In genomic region chr7:139109983-139110411, GRCh38 we compare ENCODE assay signal across 8 cellular contexts. TPM values are rescaled to one million over a fixed set of nuclear protein-coding genes. Genes with fewer than 3 reads are reported as not detected.
DNase-seq lines count a peak whose midpoint lies in the region; ATAC-seq and TF ChIP-seq lines count a peak whose summit lies in the region.

No MANE protein-coding gene starts in this region.

- H3K4me1 ChIP-seq in OCI-LY3 (ENCODE audit: low read length) (peaks cover 16% of the 10 kb centered on the region), esophagus (ENCODE audit: control insufficient read depth in 2 of 2, insufficient read depth in 2 of 2, low read length in 1 of 2) (no peaks in the 10 kb centered on the region), gastrocnemius medialis (peaks cover 5 to 6% of the 10 kb centered on the region in 2 donors)

- 0 out of 2 replicates have a peak overlapping the region, but pooled peaks have one; percentile 5 for H2AFZ ChIP-seq in OCI-LY3 (ENCODE audit: low read depth, low read length)

- peak overlapping the region; percentile 99 for H3K4me3 ChIP-seq in OCI-LY3 (ENCODE audit: low read length)
- H3K4me3 ChIP-seq in esophagus (ENCODE audit: low read depth in 1 of 2, low read length in 2 of 2), result peak overlapping the region; percentile 81 to 99
- peak overlapping the region; percentile 77 to 97 (median 90) for H3K4me3 ChIP-seq in gastrocnemius medialis

- DNase-seq in gastrocnemius medialis, result no peak
- DNase-seq in HuH-7 (ENCODE audit: low spot score), result no peak
- DNase-seq in NCI-H1417 (lab: John Stamatoyannopoulos, UW), result no peak
- DNase-seq in SIG-M5 (lab: John Stamatoyannopoulos, UW), result no peak
- no peak for DNase-seq in NCI-H82 treated with DMSO at 0.1 percent for 48 hours (lab: John Stamatoyannopoulos, UW; ENCODE audit: unreplicated experiment)

- H3K9ac ChIP-seq in OCI-LY3 (ENCODE audit: low read length), result peak overlapping the region; percentile 98

- H3K27me3 ChIP-seq in OCI-LY3 (ENCODE audit: low read depth, low read length) (no peaks in the 10 kb centered on the region), esophagus (ENCODE audit: control insufficient read depth in 1 of 2, insufficient read depth in 2 of 2, low read length in 2 of 2) (no peaks in the 10 kb centered on the region), gastrocnemius medialis (no peaks in the 10 kb centered on the region)

- WGBS in esophagus, 2 donors, result 9 to 11% methylated on average over 16 of the region's 16 CpGs

- peak overlapping the region; percentile 83 for H3K4me2 ChIP-seq in OCI-LY3 (ENCODE audit: low read length)

- H3K36me3 ChIP-seq in OCI-LY3 (replicated peaks; ENCODE audit: low read depth, low read length), result peaks cover 18% of the 10 kb centered on the region
- H3K36me3 ChIP-seq in esophagus (ENCODE audit: control insufficient read depth in 2 of 2, insufficient read depth in 2 of 2, low read length in 1 of 2), result no peaks in the 10 kb centered on the region
- H3K36me3 ChIP-seq in gastrocnemius medialis, result no peaks in the 10 kb centered on the region

- peaks cover 13% of the 10 kb centered on the region; the same call in 1 of the 2 replicates for H4K20me1 ChIP-seq in OCI-LY3 (ENCODE audit: insufficient read depth, low read length)

- in situ Hi-C loops in gastrocnemius medialis (cut with MboI; ENCODE audit: low sequenced_read_pairs in 4 of 4), result loop anchor here in 2 of 4 donors (25.0 kb wide), 2 partner anchors 227 to 252 kb away; partner anchors contain the start of genes FMC1 (in 1 of the 2) and LUC7L2 (in 1 of the 2)

- peak; percentile 11 for ATAC-seq in GM19351 (IDR thresholded peaks at IDR 0.05; ENCODE audit: unreplicated experiment)
- peak; percentile 1 for ATAC-seq in gastrocnemius medialis

- H3K27ac ChIP-seq in OCI-LY3 (ENCODE audit: low read length), result peak overlapping the region; percentile 92
- H3K27ac ChIP-seq in esophagus (ENCODE audit: low read depth in 2 of 2, low read length in 1 of 2), result peak overlapping the region; percentile 100
- peak overlapping the region; percentile 84 to 92 (median 86) for H3K27ac ChIP-seq in gastrocnemius medialis

- no peak for TF ChIP-seq POLR2A in gastrocnemius medialis (IDR thresholded peaks at IDR 0.05)

- H3K79me2 ChIP-seq in OCI-LY3 (ENCODE audit: low read length), result peaks cover 65% of the 10 kb centered on the region

- intact Hi-C loops in gastrocnemius medialis (cut with DNase I; ENCODE audit: low total_unique reads), result loop anchor here (1.0 kb wide), 1 partner anchor 23 kb away; a partner anchor contains a TSS

- H3K9me3 ChIP-seq in OCI-LY3 (ENCODE audit: insufficient read depth, low read length), result no peaks in the 10 kb centered on the region
- H3K9me3 ChIP-seq in esophagus (ENCODE audit: control insufficient read depth in 2 of 2, insufficient read depth in 1 of 2, low read depth in 1 of 2, low read length in 1 of 2), result peaks cover 0 to 4% of the 10 kb centered on the region in 2 donors
- no peaks in the 10 kb centered on the region for H3K9me3 ChIP-seq in gastrocnemius medialis

- TF ChIP-seq CTCF in OCI-LY3 (IDR thresholded peaks at IDR 0.05; ENCODE audit: low read depth, low read length) (no peak), gastrocnemius medialis (IDR thresholded peaks at IDR 0.05 in 4 of 5, conservative IDR thresholded peaks at IDR 0.05 in 1 of 5) (no peak)

RNA-seq across cellular contexts. Expression of gene ZC3HAV1, which starts 0.5 kb away (rescaled TPM):
- 1 to 10 TPM; 7.6 TPM for polyA plus RNA-seq in esophagus
- 10 to 100 TPM in 1 of 4 donors, 1 to 10 TPM in 3; 3.5 to 10.4 (median 4.5) TPM for total RNA-seq in gastrocnemius medialis
